9 cellular contexts compared by ENCODE assay signal in the genomic region with DNA sequence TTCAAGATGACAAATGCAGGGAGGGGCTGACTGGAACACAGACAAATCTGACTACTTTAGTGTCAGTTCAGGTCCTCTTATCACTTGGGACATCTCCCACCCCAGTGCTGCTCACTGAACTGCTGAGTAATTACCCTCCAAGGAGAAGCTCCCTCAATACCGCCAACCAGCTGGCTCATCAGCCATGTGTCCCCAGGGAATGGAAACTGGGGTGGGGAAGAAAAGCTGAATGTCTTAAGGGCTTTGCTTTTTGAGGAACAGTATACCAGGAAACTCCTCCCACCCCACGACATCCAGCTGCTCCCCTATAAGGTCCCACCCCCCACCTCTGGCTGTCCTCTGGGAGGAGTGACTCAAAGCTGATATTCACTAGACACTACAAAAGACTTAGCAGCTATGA. TPM values are rescaled to one million over a fixed set of nuclear protein-coding genes. Genes with fewer than 3 reads are reported as not detected.
A peak's percentile ranks its signal among the peaks of the same experiment; 100 is the strongest.
DNase-seq lines count a peak whose midpoint lies in the region; ATAC-seq, FAIRE-seq and TF ChIP-seq lines count a peak whose summit lies in the region.
"Had no signal": no experiment of that assay in that cellular context is flagged by ENCODE, and none has a peak within 500 bp of the region (broad histone marks: within the 10 kb centered on the region; RNA-seq: fewer than 3 reads in every experiment).

No MANE protein-coding gene starts in this region.

- H3K4me3 Mint-ChIP-seq in Caco-2 (ENCODE audit: unreplicated experiment) (peak overlapping the region; percentile 100), memory B cell (peak overlapping the region; percentile 11)
- H3K4me3 Mint-ChIP-seq in activated naive CD8-positive, alpha-beta T cell treated with anti-CD3 and anti-CD28 coated beads, Interleukin-2, amount 10 ng/mL, durations not matched to agents 7 days and 5 days, result peak overlapping the region; percentile 96

- H3K4me1 Mint-ChIP-seq in Caco-2 (ENCODE audit: low read depth, unreplicated experiment), result peaks cover 5% of the 10 kb centered on the region
- H3K4me1 Mint-ChIP-seq in activated naive CD8-positive, alpha-beta T cell treated with anti-CD3 and anti-CD28 coated beads, Interleukin-2, amount 10 ng/mL, durations not matched to agents 7 days and 5 days, result peaks cover 21% of the 10 kb centered on the region
- H3K4me1 Mint-ChIP-seq in memory B cell, result peaks cover 11% of the 10 kb centered on the region

- no peaks in the 10 kb centered on the region for H3K27me3 Mint-ChIP-seq in Caco-2 (ENCODE audit: insufficient read depth, unreplicated experiment)
- peaks cover 6% of the 10 kb centered on the region for H3K27me3 Mint-ChIP-seq in activated naive CD8-positive, alpha-beta T cell treated with anti-CD3 and anti-CD28 coated beads, Interleukin-2, amount 10 ng/mL, durations not matched to agents 7 days and 5 days
- H3K27me3 Mint-ChIP-seq in memory B cell, result no peaks in the 10 kb centered on the region

- ATAC-seq in activated naive CD8-positive, alpha-beta T cell treated with anti-CD3 and anti-CD28 coated beads, Interleukin-2, amount 10 ng/mL, durations not matched to agents 7 days and 5 days (ENCODE audit: low read depth), result no peak
- no peak for ATAC-seq in memory B cell (ENCODE audit: low read depth)
- ATAC-seq in HG03342 (IDR thresholded peaks at IDR 0.05; ENCODE audit: unreplicated experiment), result no peak
- ATAC-seq in HG03460 (IDR thresholded peaks at IDR 0.05; ENCODE audit: unreplicated experiment), result no peak

- H3K9me3 Mint-ChIP-seq in Caco-2 (ENCODE audit: unreplicated experiment) (no peaks in the 10 kb centered on the region), memory B cell (no peaks in the 10 kb centered on the region)
- H3K9me3 Mint-ChIP-seq in activated naive CD8-positive, alpha-beta T cell treated with anti-CD3 and anti-CD28 coated beads, Interleukin-2, amount 10 ng/mL, durations not matched to agents 7 days and 5 days, result peaks cover 2% of the 10 kb centered on the region

- peaks cover 57% of the 10 kb centered on the region for H3K36me3 Mint-ChIP-seq in Caco-2 (ENCODE audit: insufficient read depth, unreplicated experiment)
- peaks cover 25% of the 10 kb centered on the region for H3K36me3 Mint-ChIP-seq in activated naive CD8-positive, alpha-beta T cell treated with anti-CD3 and anti-CD28 coated beads, Interleukin-2, amount 10 ng/mL, durations not matched to agents 7 days and 5 days
- peaks cover 4% of the 10 kb centered on the region for H3K36me3 Mint-ChIP-seq in memory B cell

- DNase-seq in Caco-2 (peak in 1 of 2 experiments; percentile 3), HTR-8/SVneo (ENCODE audit: insufficient read length, low spot score) (peak; percentile 36), memory B cell (ENCODE audit: low spot score in 2 of 2) (no peak), NCI-H1417 (lab: John Stamatoyannopoulos, UW) (no peak), mesenteric fat pad (ENCODE audit: low spot score) (no peak)
- no peak for DNase-seq in activated naive CD8-positive, alpha-beta T cell treated with anti-CD3 and anti-CD28 coated beads, Interleukin-2, amount 10 ng/mL, durations not matched to agents 7 days and 5 days

- H3K36me3 ChIP-seq in Caco-2 (ENCODE audit: control insufficient read depth, insufficient read depth, low read length), result no peaks in the 10 kb centered on the region; the same call in 1 of the 2 replicates

- FAIRE-seq in HTR-8/SVneo (lab: Jason Lieb, UNC), result no peak
- FAIRE-seq: endometrium had no signal

- H3K4me3 ChIP-seq in Caco-2 (ENCODE audit: low read depth, low read length), result no peak overlapping the region

- no peak overlapping the region for H3K27ac Mint-ChIP-seq in Caco-2 (ENCODE audit: unreplicated experiment)
- no peak overlapping the region for H3K27ac Mint-ChIP-seq in activated naive CD8-positive, alpha-beta T cell treated with anti-CD3 and anti-CD28 coated beads, Interleukin-2, amount 10 ng/mL, durations not matched to agents 7 days and 5 days
- H3K27ac Mint-ChIP-seq in memory B cell, result no peak overlapping the region

- no TSS peak for BruUV-seq in Caco-2 (replicated peaks; lab: Mats Ljungman, UMichigan)

- H3K27me3 ChIP-seq in Caco-2 (replicated peaks; ENCODE audit: control insufficient read depth, insufficient read depth, low read length), result no peaks in the 10 kb centered on the region

- no peak for TF ChIP-seq CTCF in Caco-2 (IDR thresholded peaks at IDR 0.05; ENCODE audit: insufficient read depth in 1 of 2, low read depth in 1 of 2, low read length in 1 of 2, severe bottlenecking in 1 of 2, unreplicated experiment in 1 of 2)

- H3K4me1 ChIP-seq in Caco-2, result peaks cover 9% of the 10 kb centered on the region

- 0 out of 2 replicates have a peak, but pooled peaks cover 5% of the 10 kb centered on the region for H3K9me3 ChIP-seq in Caco-2

- POLR2A ChIA-PET in Caco-2 (lab: Charles Lee), result no interaction called here
- POLR2A ChIA-PET in activated naive CD8-positive, alpha-beta T cell treated with anti-CD3 and anti-CD28 coated beads, Interleukin-2, amount 10 ng/mL, durations not matched to agents 7 days and 5 days (lab: Charles Lee), result interaction anchor here (0.7 kb wide), 1 partner anchor 426 kb away, joined by 8 read pairs; no protein-coding TSS in a partner anchor

- intact Hi-C loops in Caco-2 (cut with micrococcal nuclease; ENCODE audit: unreplicated experiment), result loop anchor here (5.0 kb wide), 2 partner anchors 61 to 179 kb away; partner anchors contain the start of genes ELOF1 and ZNF491

- CTCF ChIA-PET in Caco-2 (lab: Charles Lee), result interaction anchor here (0.6 to 1.2 kb wide), 3 partner anchors 13 to 61 kb away, joined by 3 to 5 read pairs (median 3); no protein-coding TSS in a partner anchor

RNA-seq across cellular contexts. Expression of gene ZNF823, which starts 2.0 kb away (rescaled TPM):
- total RNA-seq in Caco-2 (2022) (11.9 and 12.1 TPM in 2 replicates), mesenteric fat pad (6.8 TPM)
- 1 to 10 TPM; 6.5 TPM for total RNA-seq in activated naive CD8-positive, alpha-beta T cell treated with anti-CD3 and anti-CD28 coated beads, Interleukin-2, amount 10 ng/mL, durations not matched to agents 7 days and 5 days

RNA-seq across cellular contexts. Expression of gene ZNF441, which starts 30.1 kb away (rescaled TPM):
- total RNA-seq in Caco-2 (2022), result 3.2 and 4.4 TPM in 2 replicates
- 10 to 100 TPM; 15.0 to 15.5 TPM for total RNA-seq in activated naive CD8-positive, alpha-beta T cell treated with anti-CD3 and anti-CD28 coated beads, Interleukin-2, amount 10 ng/mL, durations not matched to agents 7 days and 5 days
- 5.7 TPM for total RNA-seq in mesenteric fat pad

Comparison
In these comparisons a context has a peak if more than half of its experiments do, and no peak if none do; other contexts are left out.
1. H3K4me3 Mint-ChIP-seq: peak in every context shown above with its lines; median percentile 100 in Caco-2; 96 in activated naive CD8-positive, alpha-beta T cell treated with anti-CD3 and anti-CD28 coated beads, Interleukin-2, amount 10 ng/mL, durations not matched to agents 7 days and 5 days; 11 in memory B cell.